ENCODE assay signal across 8 cellular contexts in genomic region chr7:23472974-23473847, GRCh38. TPM values are rescaled to one million over a fixed set of nuclear protein-coding genes. Genes with fewer than 3 reads are reported as not detected.
DNase-seq lines count a peak whose midpoint lies in the region; ATAC-seq, FAIRE-seq and TF ChIP-seq lines count a peak whose summit lies in the region.

No MANE protein-coding gene starts in this region.

- H2AFZ ChIP-seq in GM23248, result peak overlapping the region; percentile 88

- H3K36me3 ChIP-seq in GM23248 (ENCODE audit: low read depth) (no peaks in the 10 kb centered on the region), gastrocnemius medialis (no peaks in the 10 kb centered on the region)

- H3F3A ChIP-seq in GM23248 (ENCODE audit: insufficient read depth), result peaks cover 20% of the 10 kb centered on the region

- H3K4me1 ChIP-seq in A549, result peaks cover 30% of the 10 kb centered on the region
- peaks cover 4% of the 10 kb centered on the region; the same call in 1 of the 2 replicates for H3K4me1 ChIP-seq in GM23248 (ENCODE audit: insufficient read depth)
- peaks cover 19 to 35% of the 10 kb centered on the region in 2 donors for H3K4me1 ChIP-seq in gastrocnemius medialis

- FAIRE-seq in A549 (lab: Jason Lieb, UNC) (peak; percentile 36), urothelium cell line (lab: Jason Lieb, UNC) (peak; percentile 48)

- in situ Hi-C loops in GM23248 (cut with MboI), result no loop called here
- in situ Hi-C loops in gastrocnemius medialis (cut with MboI; ENCODE audit: low sequenced_read_pairs in 4 of 4), result no loop called here

- WGBS in A549 (ENCODE audit: missing lambda C conversion rate), result 5% methylated on average over 15 of the region's 16 CpGs
- WGBS in GM23248 (ENCODE audit: low coverage in 1 of 2, low lambda C conversion rate in 2 of 2, missing lambda C conversion rate in 2 of 2), 2 experiments, result 46 to 55% methylated on average over 15 to 16 of the region's 16 CpGs

- no peak; a peak in 1 of 5 replicates for TF ChIP-seq RAD21 in A549 (conservative IDR thresholded peaks at IDR 0.05 in 1 of 2, IDR thresholded peaks at IDR 0.05 in 1 of 2)

- H4K20me1 ChIP-seq in GM23248 (ENCODE audit: insufficient read depth), result no peaks in the 10 kb centered on the region

- TF ChIP-seq CTCF in A549 (IDR thresholded peaks at IDR 0.05) (no peak), fibroblast of the aortic adventitia (IDR thresholded peaks at IDR 0.05; ENCODE audit: insufficient read depth, low read length) (no peak), gastrocnemius medialis (IDR thresholded peaks at IDR 0.05 in 4 of 5, conservative IDR thresholded peaks at IDR 0.05 in 1 of 5) (no peak)

- ATAC-seq in A549, result no peak
- ATAC-seq in gastrocnemius medialis, result no peak
- no peak for ATAC-seq in GM19452 (IDR thresholded peaks at IDR 0.05; ENCODE audit: unreplicated experiment)

- intact Hi-C loops in gastrocnemius medialis (cut with DNase I; ENCODE audit: low total_unique reads), result loop anchor here (5.0 kb wide), 1 partner anchor 59 kb away; the partner anchor contains the start of gene TRA2A

- peak overlapping the region; percentile 97 for H3K27ac ChIP-seq in A549
- no peak overlapping the region for H3K27ac ChIP-seq in GM23248
- H3K27ac ChIP-seq in gastrocnemius medialis, result no peak overlapping the region

- peaks cover 33% of the 10 kb centered on the region for H3K27me3 ChIP-seq in GM23248 (replicated peaks; ENCODE audit: insufficient read depth)
- H3K27me3 ChIP-seq in gastrocnemius medialis, result peaks cover 99 to 100% (median 100%) of the 10 kb centered on the region in 3 donors

- no peak for TF ChIP-seq EP300 in A549 (IDR thresholded peaks at IDR 0.05)

- H3K9me2 ChIP-seq in GM23248 (ENCODE audit: insufficient read depth), result no peaks in the 10 kb centered on the region

- TF ChIP-seq POLR2A in A549 (IDR thresholded peaks at IDR 0.05; ENCODE audit: low read length), result no peak
- TF ChIP-seq POLR2A in gastrocnemius medialis (IDR thresholded peaks at IDR 0.05), result no peak

- POLR2A ChIA-PET in A549 (lab: Yijun Ruan, JAX), result interaction anchor here (1.3 to 1.6 kb wide), 2 partner anchors 10 to 174 kb away, joined by 4 to 6 read pairs; partner anchors contain the start of gene MALSU1

- H3K4me2 ChIP-seq in A549 (peak overlapping the region; percentile 89), GM23248 (ENCODE audit: unreplicated experiment) (peak overlapping the region; percentile 87)

- H3K79me2 ChIP-seq in GM23248 (ENCODE audit: insufficient read depth), result peaks cover 13% of the 10 kb centered on the region

- H3K9ac ChIP-seq in GM23248, result peak overlapping the region; percentile 71

- H3K4me3 ChIP-seq in A549 (peak overlapping the region; percentile 80), GM23248 (peak overlapping the region; percentile 82), fibroblast of the aortic adventitia (ENCODE audit: low read depth, low read length) (peak overlapping the region; percentile 84), gastrocnemius medialis (peak overlapping the region in 2 of 4 donors; percentile 4 to 34)

- DNase-seq in A549 (ENCODE audit: low read depth in 1 of 2, low spot score in 1 of 2) (peak in 1 of 2 experiments; percentile 38), GM23248 (no peak), fibroblast of the aortic adventitia (ENCODE audit: low read depth) (no peak), urothelium cell line (ENCODE audit: low spot score) (peak; percentile 27), gastrocnemius medialis (no peak), amygdala (lab: John Stamatoyannopoulos, UW) (no peak)

- H3K9me3 ChIP-seq in A549 (no peaks in the 10 kb centered on the region), GM23248 (ENCODE audit: low read depth) (no peaks in the 10 kb centered on the region), gastrocnemius medialis (no peaks in the 10 kb centered on the region)

- CTCF ChIA-PET in A549 (lab: Yijun Ruan, JAX), result interaction anchor here (0.6 to 2.0 kb wide), 7 partner anchors 12 to 202 kb away, joined by 3 to 6 read pairs (median 4); no protein-coding TSS in a partner anchor

TF ChIP-seq in A549, 52 proteins besides CTCF, POLR2A, EP300 and RAD21 (continues in another document):
- no peak for TF ChIP-seq CHD4 (IDR thresholded peaks at IDR 0.05; ENCODE audit: borderline replicate concordance)
- 0 out of 2 replicates have a peak, but pooled peaks have one; percentile 27 for TF ChIP-seq TFCP2L1 (CRISPR knock-in tag; IDR thresholded peaks at IDR 0.05)
- no peak for TF ChIP-seq ZFP36 (IDR thresholded peaks at IDR 0.05; ENCODE audit: borderline replicate concordance, partially characterized antibody)
- no peak for TF ChIP-seq NFE2L2 (conservative IDR thresholded peaks at IDR 0.05; ENCODE audit: low read length)
- no peak for TF ChIP-seq KDM1A (IDR thresholded peaks at IDR 0.05; ENCODE audit: low read depth)

TF ChIP-seq in PFSK-1, 5 proteins besides CTCF, POLR2A, EP300 and RAD21:
- peak; percentile 50; the same call in 1 of the 2 replicates for TF ChIP-seq TAF1 (IDR thresholded peaks at IDR 0.05; ENCODE audit: borderline replicate concordance, insufficient read depth, low read length)
- TF ChIP-seq SIN3A (IDR thresholded peaks at IDR 0.05; ENCODE audit: borderline replicate concordance, insufficient read depth, low read length), result 0 out of 2 replicates have a peak, but pooled peaks have one; percentile 15
- no peak for TF ChIP-seq POLR2AphosphoS5 (IDR thresholded peaks at IDR 0.05; ENCODE audit: low read depth, low read length)
- TF ChIP-seq FOXP2 (optimal IDR thresholded peaks at IDR 0.05; ENCODE audit: borderline replicate concordance, extremely low read depth, extremely low read length, insufficient read depth), result no peak
- TF ChIP-seq REST (IDR thresholded peaks at IDR 0.05; ENCODE audit: insufficient read depth in 1 of 2, low read depth in 2 of 2, low read length in 2 of 2), result peak in 1 of 2 experiments; percentile 37; a peak in 1 of 4 replicates

RNA-seq across cellular contexts. Expression of gene IGF2BP3, which starts 2.9 kb away (rescaled TPM):
- polyA plus RNA-seq in A549 (2011; rRNA removed) (47.2 and 62.0 TPM in 2 replicates), A549 (2017; fragmentation: RNase III; extraction: RNeasy Plus Mini Kit Qiagen cat#74134 plus additional on column Dnase treatment) (26.7 to 30.4 TPM (median 30.1 TPM) in 3 replicates), GM23248 (2016; fragmentation: Nextera tagmentation; extraction: Ambion mirVana) (7.0 and 7.6 TPM in 2 replicates)
- 12.0 and 12.1 TPM in 2 replicates for polyA plus RNA-seq in A549 (2012; cell fraction: cytosol; rRNA removed)
- 27.3 and 36.5 TPM in 2 replicates for polyA plus RNA-seq in A549 (2012; cell fraction: nucleus; rRNA removed)
- polyA minus RNA-seq in A549 (2011; rRNA and poly(A)+ RNA removed), result 50.5 and 51.7 TPM in 2 replicates
- 13.7 and 18.2 TPM in 2 replicates for total RNA-seq in GM23248 (2014; rRNA removed; shearing (Covaris generic))
- 47.6 TPM for polyA plus RNA-seq in PFSK-1 (2012; ENCODE audit: insufficient read length, low read depth)
- total RNA-seq in fibroblast of the aortic adventitia (ENCODE audit: low replicate concordance) (2.9 and 116 TPM in 2 replicates), gastrocnemius medialis (under 1 TPM in 1 of 4 donors, not detected in 3; 0.51 TPM)

RNA-seq across cellular contexts. Expression of gene TRA2A, which starts 58.6 kb away (rescaled TPM):
- polyA plus RNA-seq in A549 (2011; rRNA removed) (85.5 and 90.8 TPM in 2 replicates), A549 (2017; fragmentation: RNase III; extraction: RNeasy Plus Mini Kit Qiagen cat#74134 plus additional on column Dnase treatment) (111 to 113 TPM (median 113 TPM) in 3 replicates), GM23248 (2016; fragmentation: Nextera tagmentation; extraction: Ambion mirVana) (77.5 and 87.9 TPM in 2 replicates)
- 47.7 and 53.3 TPM in 2 replicates for polyA plus RNA-seq in A549 (2012; cell fraction: cytosol; rRNA removed)
- polyA plus RNA-seq in A549 (2012; cell fraction: nucleus; rRNA removed), result 25.0 and 42.5 TPM in 2 replicates
- polyA minus RNA-seq in A549 (2011; rRNA and poly(A)+ RNA removed), result 80.3 and 83.0 TPM in 2 replicates
- 14.7 and 26.2 TPM in 2 replicates for total RNA-seq in GM23248 (2014; rRNA removed; shearing (Covaris generic))
- 23.4 TPM for polyA plus RNA-seq in PFSK-1 (2012; ENCODE audit: insufficient read length, low read depth)
- total RNA-seq in fibroblast of the aortic adventitia (ENCODE audit: low replicate concordance) (34.8 and 48.0 TPM in 2 replicates), gastrocnemius medialis (1 to 10 TPM; 4.8 to 6.4 (median 5.7) TPM)

Comparison
In these comparisons a context has a peak if more than half of its experiments do, and no peak if none do; other contexts are left out.
1. H3K27ac ChIP-seq: peak in A549 (2 of 2); none in GM23248 (single experiment) and gastrocnemius medialis (0 of 4).